Comparison of ENCODE assay signal across 8 cellular contexts in genomic region chr12:57744194-57744776, GRCh38. TPM values are rescaled to one million over a fixed set of nuclear protein-coding genes. Genes with fewer than 3 reads are reported as not detected.
A peak's percentile ranks its signal among the peaks of the same experiment; 100 is the strongest.
DNase-seq lines count a peak whose midpoint lies in the region; ATAC-seq and TF ChIP-seq lines count a peak whose summit lies in the region.

No MANE protein-coding gene starts in this region.

- peak overlapping the region; percentile 20 for H4K12ac ChIP-seq in trophoblast cell (ENCODE audit: low read depth, low read length)

- H3K36me3 ChIP-seq in trophoblast cell (ENCODE audit: control insufficient read depth in 1 of 2, insufficient read depth in 2 of 2, low read length in 2 of 2) = peaks cover 12 to 19% of the 10 kb centered on the region in 2 experiments

- H4K91ac ChIP-seq in trophoblast cell (ENCODE audit: low read depth, low read length) = no peak overlapping the region

- H3K14ac ChIP-seq in trophoblast cell (ENCODE audit: low read length) = no peak overlapping the region

- H2AFZ ChIP-seq in trophoblast cell (ENCODE audit: insufficient read depth, low read length, poor library complexity) = no peak overlapping the region

- TF ChIP-seq CTCF in foreskin fibroblast (IDR thresholded peaks at IDR 0.05; ENCODE audit: low read depth, low read length) = no peak

- H3K27me3 ChIP-seq in trophoblast cell (ENCODE audit: insufficient read depth, low read length) = peaks cover 26% of the 10 kb centered on the region

- H3K9ac ChIP-seq in trophoblast cell (ENCODE audit: low read length) = no peak overlapping the region

- H3K4me3 ChIP-seq in foreskin fibroblast (ENCODE audit: low read depth in 1 of 2, low read length in 2 of 2) (peak overlapping the region; percentile 75 to 84), trophoblast cell (ENCODE audit: low read depth, low read length) (peak overlapping the region; percentile 26)

- no peaks in the 10 kb centered on the region for H3K4me1 ChIP-seq in trophoblast cell (ENCODE audit: control insufficient read depth in 1 of 2, insufficient read depth in 2 of 2, low read length in 2 of 2)

- DNase-seq in NCI-H2196 (lab: John Stamatoyannopoulos, UW; ENCODE audit: unreplicated experiment) (peak; percentile 92), NCI-H2196 treated with DMSO at 0.1 percent for 48 hours (lab: John Stamatoyannopoulos, UW; ENCODE audit: unreplicated experiment) (no peak), NCI-H774 (lab: John Stamatoyannopoulos, UW) (peak; percentile 90), foreskin fibroblast (peak; percentile 83 to 94), trophoblast cell (peak; percentile 53 to 79), G401 (ENCODE audit: low spot score) (no peak)
- DNase-seq in activated T-cell treated with anti-CD3 and anti-CD28 coated beads, Interleukin-2, amount 50 U/mL, for 48 hours = peak; percentile 88

- H3K4ac ChIP-seq in trophoblast cell (ENCODE audit: low read depth, low read length) = no peak overlapping the region

- no peak overlapping the region for H2BK120ac ChIP-seq in trophoblast cell (ENCODE audit: insufficient read depth, low read length, poor library complexity)

- no peak overlapping the region for H3K18ac ChIP-seq in trophoblast cell (ENCODE audit: low read length)

- H3K79me2 ChIP-seq in trophoblast cell (ENCODE audit: control insufficient read depth, insufficient read depth, low read length, poor library complexity) = no peaks in the 10 kb centered on the region

- H3K79me1 ChIP-seq in trophoblast cell (ENCODE audit: low read length) = peaks cover 3% of the 10 kb centered on the region

- in situ Hi-C loops in G401 (cut with HindIII; ENCODE audit: low sequenced_read_pairs) = no loop called here

- no peak overlapping the region for H2AK5ac ChIP-seq in trophoblast cell (ENCODE audit: low read length)

- H3K4me2 ChIP-seq in trophoblast cell (ENCODE audit: low read length) = peak overlapping the region; percentile 91

- H2BK12ac ChIP-seq in trophoblast cell (ENCODE audit: low read length) = no peak overlapping the region

- H3K9me3 ChIP-seq in trophoblast cell (ENCODE audit: insufficient read depth, low read depth, low read length) = peaks cover 4% of the 10 kb centered on the region

- H3K27ac ChIP-seq in trophoblast cell (ENCODE audit: low read depth, low read length) = no peak overlapping the region

- ATAC-seq in HG02610 (IDR thresholded peaks at IDR 0.05; ENCODE audit: unreplicated experiment) = peak; percentile 37

- H2BK5ac ChIP-seq in trophoblast cell (ENCODE audit: low read depth, low read length, poor library complexity) = no peak overlapping the region

- H4K8ac ChIP-seq in trophoblast cell (ENCODE audit: low read depth, low read length) = peak overlapping the region; percentile 25

- no peak overlapping the region for H3K23ac ChIP-seq in trophoblast cell (ENCODE audit: low read length)

- WGBS in trophoblast cell (ENCODE audit: extremely low coverage, insufficient coverage, insufficient read length) = no CpG with 5 or more reads among the region's 21 CpGs

RNA-seq across cellular contexts. Expression of gene TSPAN31, which starts 0.6 kb away (rescaled TPM):
- 8.1 and 8.8 TPM in 2 replicates for polyA plus RNA-seq in trophoblast cell (2013)
- 30.5 and 46.9 TPM in 2 replicates for total RNA-seq in G401 (2014; rRNA removed; shearing (Covaris generic))

RNA-seq across cellular contexts. Expression of gene AGAP2, which starts 5.7 kb away (rescaled TPM):
- 0.01 TPM in 1 of 2 replicates, not detected in the other for polyA plus RNA-seq in trophoblast cell (2013)
- 11.0 and 11.3 TPM in 2 replicates for total RNA-seq in G401 (2014; rRNA removed; shearing (Covaris generic))

RNA-seq across cellular contexts. Expression of gene CDK4, which starts 7.8 kb away (rescaled TPM):
- polyA plus RNA-seq in trophoblast cell (2013) = 66.1 and 68.0 TPM in 2 replicates
- 721 and 790 TPM in 2 replicates for total RNA-seq in G401 (2014; rRNA removed; shearing (Covaris generic))

RNA-seq across cellular contexts. Expression of gene MARCHF9, which starts 10.6 kb away (rescaled TPM):
- 1.1 and 1.4 TPM in 2 replicates for polyA plus RNA-seq in trophoblast cell (2013)
- 7.2 and 14.2 TPM in 2 replicates for total RNA-seq in G401 (2014; rRNA removed; shearing (Covaris generic))

RNA-seq across cellular contexts. Expression of gene CYP27B1, which starts 22.6 kb away (rescaled TPM):
- polyA plus RNA-seq in trophoblast cell (2013) = 0.48 and 0.51 TPM in 2 replicates
- total RNA-seq in G401 (2014; rRNA removed; shearing (Covaris generic)) = 0.18 and 3.9 TPM in 2 replicates

Comparison
In these comparisons a context has a peak if more than half of its experiments do, and no peak if none do; other contexts are left out.
1. DNase-seq: peak in NCI-H2196 (single experiment), NCI-H774 (single experiment), activated T-cell treated with anti-CD3 and anti-CD28 coated beads, Interleukin-2, amount 50 U/mL, for 48 hours (2 of 2), foreskin fibroblast (2 of 2) and trophoblast cell (2 of 2); none in NCI-H2196 treated with DMSO at 0.1 percent for 48 hours (single experiment) and G401 (single experiment).